Comparison of ENCODE assay signal across 8 cellular contexts in genomic region chr16:81451753-81452680, GRCh38. TPM values are rescaled to one million over a fixed set of nuclear protein-coding genes. Genes with fewer than 3 reads are reported as not detected.
A peak's percentile ranks its signal among the peaks of the same experiment; 100 is the strongest.
DNase-seq lines count a peak whose midpoint lies in the region; ATAC-seq, FAIRE-seq and TF ChIP-seq lines count a peak whose summit lies in the region.

No MANE protein-coding gene starts in this region.

- H3K27me3 ChIP-seq in Loucy (ENCODE audit: insufficient read depth, low read length, poor library complexity, severe bottlenecking) (no peaks in the 10 kb centered on the region), SJCRH30 (no peaks in the 10 kb centered on the region)

- no peaks in the 10 kb centered on the region for H3K9me2 ChIP-seq in Loucy (replicated peaks; ENCODE audit: low read depth, low read length)

- FAIRE-seq in H54 (lab: Jason Lieb, UNC), result no peak

- peaks cover 54% of the 10 kb centered on the region for H4K20me1 ChIP-seq in Loucy (ENCODE audit: insufficient read depth, low read length, poor library complexity, severe bottlenecking)

- H3F3A ChIP-seq in Loucy (ENCODE audit: low read depth), result no peaks in the 10 kb centered on the region

- peak; percentile 72 for DNase-seq in activated CD8-positive, alpha-beta T cell treated with anti-CD3 and anti-CD28 coated beads, Interleukin-2, amount 10 ng/mL, durations not matched to agents 7 days and 5 days
- DNase-seq in immature natural killer cell, result peak in 2 of 3 donors; percentile 32 to 36
- no peak for DNase-seq in stimulated activated effector memory CD8-positive, alpha-beta T cell treated with anti-CD3 and anti-CD28 coated beads, Interleukin-12 subunit alpha, Interleukin-12 subunit beta, amount 100 ng/mL, for 72 hours (ENCODE audit: low spot score in 2 of 2)
- DNase-seq in SJCRH30, result no peak
- no peak for DNase-seq in H54 (ENCODE audit: insufficient read length, low spot score)
- DNase-seq in SHP77 (lab: John Stamatoyannopoulos, UW), result no peak

- H3K27ac ChIP-seq in SJCRH30, result no peak overlapping the region

- peak overlapping the region; percentile 61 for H3K4me3 Mint-ChIP-seq in activated CD8-positive, alpha-beta T cell treated with anti-CD3 and anti-CD28 coated beads, Interleukin-2, amount 10 ng/mL, durations not matched to agents 7 days and 5 days
- H3K4me3 Mint-ChIP-seq in immature natural killer cell, result peak overlapping the region; percentile 6 to 60 (median 47)
- H3K4me3 Mint-ChIP-seq in stimulated activated effector memory CD8-positive, alpha-beta T cell treated with anti-CD3 and anti-CD28 coated beads, Interleukin-12 subunit alpha, Interleukin-12 subunit beta, amount 100 ng/mL, for 72 hours, result peak overlapping the region; percentile 59

- no peak overlapping the region for H3K9ac ChIP-seq in Loucy (ENCODE audit: low read depth, low read length, poor library complexity, severe bottlenecking)

- H3K36me3 Mint-ChIP-seq in activated CD8-positive, alpha-beta T cell treated with anti-CD3 and anti-CD28 coated beads, Interleukin-2, amount 10 ng/mL, durations not matched to agents 7 days and 5 days (ENCODE audit: low read depth), result peaks cover 47% of the 10 kb centered on the region
- peaks cover 3 to 9% (median 8%) of the 10 kb centered on the region in 3 donors for H3K36me3 Mint-ChIP-seq in immature natural killer cell
- H3K36me3 Mint-ChIP-seq in stimulated activated effector memory CD8-positive, alpha-beta T cell treated with anti-CD3 and anti-CD28 coated beads, Interleukin-12 subunit alpha, Interleukin-12 subunit beta, amount 100 ng/mL, for 72 hours, result peaks cover 5% of the 10 kb centered on the region

- H3K4me2 ChIP-seq in Loucy (ENCODE audit: low read depth, low read length, poor library complexity, severe bottlenecking), result peak overlapping the region; percentile 68

- H3K4me1 ChIP-seq in Loucy (ENCODE audit: insufficient read depth, low read length, poor library complexity, severe bottlenecking) (peaks cover 57% of the 10 kb centered on the region), SJCRH30 (no peaks in the 10 kb centered on the region)

- H2AFZ ChIP-seq in Loucy (ENCODE audit: low read length), result no peak overlapping the region

- H3K9me3 ChIP-seq in Loucy (ENCODE audit: insufficient read depth, low read depth, low read length) (no peaks in the 10 kb centered on the region), SJCRH30 (replicated peaks) (no peaks in the 10 kb centered on the region)

- peaks cover 75% of the 10 kb centered on the region for H3K4me1 Mint-ChIP-seq in activated CD8-positive, alpha-beta T cell treated with anti-CD3 and anti-CD28 coated beads, Interleukin-2, amount 10 ng/mL, durations not matched to agents 7 days and 5 days (ENCODE audit: low read depth)
- peaks cover 87 to 96% of the 10 kb centered on the region in 2 donors for H3K4me1 Mint-ChIP-seq in immature natural killer cell
- peaks cover 95% of the 10 kb centered on the region for H3K4me1 Mint-ChIP-seq in stimulated activated effector memory CD8-positive, alpha-beta T cell treated with anti-CD3 and anti-CD28 coated beads, Interleukin-12 subunit alpha, Interleukin-12 subunit beta, amount 100 ng/mL, for 72 hours

- no peaks in the 10 kb centered on the region for H3K9me3 Mint-ChIP-seq in activated CD8-positive, alpha-beta T cell treated with anti-CD3 and anti-CD28 coated beads, Interleukin-2, amount 10 ng/mL, durations not matched to agents 7 days and 5 days (ENCODE audit: insufficient read depth)
- no peaks in the 10 kb centered on the region for H3K9me3 Mint-ChIP-seq in immature natural killer cell
- H3K9me3 Mint-ChIP-seq in stimulated activated effector memory CD8-positive, alpha-beta T cell treated with anti-CD3 and anti-CD28 coated beads, Interleukin-12 subunit alpha, Interleukin-12 subunit beta, amount 100 ng/mL, for 72 hours, result peaks cover 3% of the 10 kb centered on the region

- no peak for TF ChIP-seq CTCF in Loucy (conservative IDR thresholded peaks at IDR 0.05; ENCODE audit: low read length)

- no peaks in the 10 kb centered on the region for H3K27me3 Mint-ChIP-seq in activated CD8-positive, alpha-beta T cell treated with anti-CD3 and anti-CD28 coated beads, Interleukin-2, amount 10 ng/mL, durations not matched to agents 7 days and 5 days (ENCODE audit: low read depth)
- H3K27me3 Mint-ChIP-seq in immature natural killer cell (ENCODE audit: low read depth in 3 of 3), result peaks cover 3 to 16% (median 5%) of the 10 kb centered on the region in 3 donors

- POLR2A ChIA-PET in activated CD8-positive, alpha-beta T cell treated with anti-CD3 and anti-CD28 coated beads, Interleukin-2, amount 10 ng/mL, durations not matched to agents 7 days and 5 days (lab: Charles Lee), result interaction anchor here (1.2 to 1.3 kb wide), 2 partner anchors 18 to 21 kb away, joined by 3 to 8 read pairs; no protein-coding TSS in a partner anchor

- ATAC-seq in activated CD8-positive, alpha-beta T cell treated with anti-CD3 and anti-CD28 coated beads, Interleukin-2, amount 10 ng/mL, durations not matched to agents 7 days and 5 days, result peak; percentile 85
- peak; percentile 80 for ATAC-seq in stimulated activated effector memory CD8-positive, alpha-beta T cell treated with anti-CD3 and anti-CD28 coated beads, Interleukin-12 subunit alpha, Interleukin-12 subunit beta, amount 100 ng/mL, for 72 hours
- ATAC-seq in HG03439 (IDR thresholded peaks at IDR 0.05; ENCODE audit: unreplicated experiment), result no peak

- H3K27ac Mint-ChIP-seq in activated CD8-positive, alpha-beta T cell treated with anti-CD3 and anti-CD28 coated beads, Interleukin-2, amount 10 ng/mL, durations not matched to agents 7 days and 5 days, result peak overlapping the region; percentile 89
- peak overlapping the region; percentile 61 to 94 (median 76) for H3K27ac Mint-ChIP-seq in immature natural killer cell
- H3K27ac Mint-ChIP-seq in stimulated activated effector memory CD8-positive, alpha-beta T cell treated with anti-CD3 and anti-CD28 coated beads, Interleukin-12 subunit alpha, Interleukin-12 subunit beta, amount 100 ng/mL, for 72 hours, result peak overlapping the region; percentile 92

- H3K79me2 ChIP-seq in Loucy (ENCODE audit: insufficient read depth, low read length), result peaks cover 98% of the 10 kb centered on the region

- TF ChIP-seq POLR2A in H54 (IDR thresholded peaks at IDR 0.05; ENCODE audit: low read depth, low read length), result no peak

- CTCF ChIA-PET in activated CD8-positive, alpha-beta T cell treated with anti-CD3 and anti-CD28 coated beads, Interleukin-2, amount 10 ng/mL, durations not matched to agents 7 days and 5 days (lab: Charles Lee), result interaction anchor here (1.0 to 2.6 kb wide), 4 partner anchors 11 to 70 kb away, joined by 4 to 15 read pairs (median 8); no protein-coding TSS in a partner anchor

- peaks cover 10% of the 10 kb centered on the region; the same call in 1 of the 2 replicates for H3K36me3 ChIP-seq in Loucy (ENCODE audit: insufficient read depth, low read length)
- no peaks in the 10 kb centered on the region for H3K36me3 ChIP-seq in SJCRH30

- peak overlapping the region; percentile 26 for H3K4me3 ChIP-seq in Loucy (ENCODE audit: low read length, poor library complexity, severe bottlenecking)
- H3K4me3 ChIP-seq in SJCRH30, result no peak overlapping the region

RNA-seq across cellular contexts. Expression of gene CMIP, which starts 7.4 kb away (rescaled TPM):
- 10 to 100 TPM; 62.5 to 70.4 TPM for total RNA-seq in activated CD8-positive, alpha-beta T cell treated with anti-CD3 and anti-CD28 coated beads, Interleukin-2, amount 10 ng/mL, durations not matched to agents 7 days and 5 days
- 1 to 10 TPM in 1 of 3 donors, under 1 TPM in 1, not detected in 1; 0.53 to 1.7 TPM for polyA plus RNA-seq in immature natural killer cell
- total RNA-seq in SJCRH30 (2014; rRNA removed; shearing (Covaris generic)), result 12.2 and 12.9 TPM in 2 replicates

Comparison
In these comparisons a context has a peak if more than half of its experiments do, and no peak if none do; other contexts are left out.
1. DNase-seq: peak in activated CD8-positive, alpha-beta T cell treated with anti-CD3 and anti-CD28 coated beads, Interleukin-2, amount 10 ng/mL, durations not matched to agents 7 days and 5 days (single experiment) and immature natural killer cell (2 of 3); none in stimulated activated effector memory CD8-positive, alpha-beta T cell treated with anti-CD3 and anti-CD28 coated beads, Interleukin-12 subunit alpha, Interleukin-12 subunit beta, amount 100 ng/mL, for 72 hours (0 of 2), SJCRH30 (0 of 2), H54 (single experiment) and SHP77 (0 of 2).
2. Peak in every context shown above with its lines, with median percentiles within 50 percentile points of each other: H3K27ac Mint-ChIP-seq and H3K4me3 Mint-ChIP-seq.